Comparison of ENCODE assay signal across 9 cellular contexts in genomic region chr19:10624585-10624984, GRCh38. TPM values are rescaled to one million over a fixed set of nuclear protein-coding genes. Genes with fewer than 3 reads are reported as not detected.
DNase-seq lines count a peak whose midpoint lies in the region; ATAC-seq and TF ChIP-seq lines count a peak whose summit lies in the region.
"Had no signal": no experiment of that assay in that cellular context is flagged by ENCODE, and none has a peak within 500 bp of the region (broad histone marks: within the 10 kb centered on the region; RNA-seq: fewer than 3 reads in every experiment).

No MANE protein-coding gene starts in this region.

- peaks cover 44% of the 10 kb centered on the region for H3K4me1 ChIP-seq in suprapubic skin

- no peak for TF ChIP-seq POLR2A in suprapubic skin (IDR thresholded peaks at IDR 0.05)

- POLR2A ChIA-PET in activated CD4-positive, alpha-beta memory T cell treated with anti-CD3 and anti-CD28 coated beads, Interleukin-2, amount 10 ng/mL, durations not matched to agents 7 days and 5 days (lab: Charles Lee): interaction anchor here (0.8 to 4.7 kb wide), 2 partner anchors 13 to 21 kb away, joined by 5 to 34 read pairs; no protein-coding TSS in a partner anchor
- POLR2A ChIA-PET in activated CD4-positive, alpha-beta memory T cell treated with anti-CD3 and anti-CD28 coated beads for 36 hours (lab: Charles Lee): no interaction called here

- peaks cover 32% of the 10 kb centered on the region for H3K36me3 Mint-ChIP-seq in activated CD4-positive, alpha-beta memory T cell treated with anti-CD3 and anti-CD28 coated beads, Interleukin-2, amount 10 ng/mL, durations not matched to agents 7 days and 5 days (ENCODE audit: low read depth)
- peaks cover 19% of the 10 kb centered on the region for H3K36me3 Mint-ChIP-seq in activated CD4-positive, alpha-beta memory T cell treated with anti-CD3 and anti-CD28 coated beads for 36 hours
- peaks cover 18% of the 10 kb centered on the region for H3K36me3 Mint-ChIP-seq in memory B cell

- DNase-seq in activated CD4-positive, alpha-beta memory T cell treated with anti-CD3 and anti-CD28 coated beads, Interleukin-2, amount 10 ng/mL, durations not matched to agents 7 days and 5 days: peak; percentile 65
- DNase-seq in activated CD4-positive, alpha-beta memory T cell treated with anti-CD3 and anti-CD28 coated beads for 36 hours: no peak
- DNase-seq in astrocyte of the spinal cord (ENCODE audit: low read depth, low spot score) (no peak), memory B cell (ENCODE audit: low spot score in 2 of 2) (no peak), suprapubic skin (ENCODE audit: low spot score in 2 of 2) (no peak), GOT3 (lab: John Stamatoyannopoulos, UW) (no peak), GDM1 (lab: John Stamatoyannopoulos, UW) (no peak), putamen (ENCODE audit: low spot score) (no peak)

- no peak for TF ChIP-seq CTCF in astrocyte of the spinal cord (IDR thresholded peaks at IDR 0.05; ENCODE audit: low read depth, low read length)
- no peak for TF ChIP-seq CTCF in suprapubic skin (IDR thresholded peaks at IDR 0.05)

- intact Hi-C loops in activated CD4-positive, alpha-beta memory T cell treated with anti-CD3 and anti-CD28 coated beads for 36 hours (cut with micrococcal nuclease): no loop called here

- in situ Hi-C loops in astrocyte of the spinal cord (cut with HindIII; ENCODE audit: low sequenced_read_pairs): no loop called here

- no peaks in the 10 kb centered on the region for H3K9me3 Mint-ChIP-seq in activated CD4-positive, alpha-beta memory T cell treated with anti-CD3 and anti-CD28 coated beads, Interleukin-2, amount 10 ng/mL, durations not matched to agents 7 days and 5 days
- no peaks in the 10 kb centered on the region for H3K9me3 Mint-ChIP-seq in activated CD4-positive, alpha-beta memory T cell treated with anti-CD3 and anti-CD28 coated beads for 36 hours
- H3K9me3 Mint-ChIP-seq in memory B cell: no peaks in the 10 kb centered on the region

- H3K4me3 ChIP-seq in astrocyte of the spinal cord (ENCODE audit: low read depth, low read length) (peak overlapping the region; percentile 47), suprapubic skin (peak overlapping the region; percentile 79)

- peaks cover 44% of the 10 kb centered on the region for H3K4me1 Mint-ChIP-seq in activated CD4-positive, alpha-beta memory T cell treated with anti-CD3 and anti-CD28 coated beads, Interleukin-2, amount 10 ng/mL, durations not matched to agents 7 days and 5 days
- peaks cover 26% of the 10 kb centered on the region for H3K4me1 Mint-ChIP-seq in activated CD4-positive, alpha-beta memory T cell treated with anti-CD3 and anti-CD28 coated beads for 36 hours (ENCODE audit: low read depth)
- H3K4me1 Mint-ChIP-seq in memory B cell: peaks cover 27% of the 10 kb centered on the region

- TF ChIP-seq EP300 in suprapubic skin (IDR thresholded peaks at IDR 0.05): no peak

- H3K27me3 ChIP-seq in suprapubic skin: no peaks in the 10 kb centered on the region
- H3K27me3 ChIP-seq: Peyer's patch had no signal

- WGBS in suprapubic skin: 71% methylated on average over 6 of the region's 6 CpGs

- H3K4me3 Mint-ChIP-seq in activated CD4-positive, alpha-beta memory T cell treated with anti-CD3 and anti-CD28 coated beads, Interleukin-2, amount 10 ng/mL, durations not matched to agents 7 days and 5 days: no peak overlapping the region
- no peak overlapping the region for H3K4me3 Mint-ChIP-seq in activated CD4-positive, alpha-beta memory T cell treated with anti-CD3 and anti-CD28 coated beads for 36 hours
- no peak overlapping the region for H3K4me3 Mint-ChIP-seq in memory B cell

- peak overlapping the region; percentile 84 for H3K27ac Mint-ChIP-seq in activated CD4-positive, alpha-beta memory T cell treated with anti-CD3 and anti-CD28 coated beads, Interleukin-2, amount 10 ng/mL, durations not matched to agents 7 days and 5 days
- no peak overlapping the region for H3K27ac Mint-ChIP-seq in activated CD4-positive, alpha-beta memory T cell treated with anti-CD3 and anti-CD28 coated beads for 36 hours
- no peak overlapping the region for H3K27ac Mint-ChIP-seq in memory B cell

- no peaks in the 10 kb centered on the region for H3K27me3 Mint-ChIP-seq in activated CD4-positive, alpha-beta memory T cell treated with anti-CD3 and anti-CD28 coated beads, Interleukin-2, amount 10 ng/mL, durations not matched to agents 7 days and 5 days
- no peaks in the 10 kb centered on the region for H3K27me3 Mint-ChIP-seq in activated CD4-positive, alpha-beta memory T cell treated with anti-CD3 and anti-CD28 coated beads for 36 hours
- no peaks in the 10 kb centered on the region for H3K27me3 Mint-ChIP-seq in memory B cell

- no peaks in the 10 kb centered on the region for H3K9me3 ChIP-seq in suprapubic skin
- H3K9me3 ChIP-seq: Peyer's patch had no signal

- peak; percentile 27 for ATAC-seq in memory B cell (ENCODE audit: low read depth)

- H3K27ac ChIP-seq in suprapubic skin: peak overlapping the region; percentile 94

- peaks cover 24% of the 10 kb centered on the region for H3K36me3 ChIP-seq in suprapubic skin

- CTCF ChIA-PET in activated CD4-positive, alpha-beta memory T cell treated with anti-CD3 and anti-CD28 coated beads, Interleukin-2, amount 10 ng/mL, durations not matched to agents 7 days and 5 days (lab: Charles Lee): interaction anchor here (1.8 kb wide), 1 partner anchor 43 kb away, joined by 9 read pairs; no protein-coding TSS in a partner anchor
- CTCF ChIA-PET in activated CD4-positive, alpha-beta memory T cell treated with anti-CD3 and anti-CD28 coated beads for 36 hours (lab: Charles Lee): interaction anchor here (2.2 kb wide), 1 partner anchor 20 kb away, joined by 5 read pairs; no protein-coding TSS in a partner anchor

RNA-seq across cellular contexts. Expression of gene SLC44A2, which starts 0.8 kb away (rescaled TPM):
- 100 to 1,000 TPM; 147 to 152 TPM for total RNA-seq in activated CD4-positive, alpha-beta memory T cell treated with anti-CD3 and anti-CD28 coated beads, Interleukin-2, amount 10 ng/mL, durations not matched to agents 7 days and 5 days
- total RNA-seq in activated CD4-positive, alpha-beta memory T cell treated with anti-CD3 and anti-CD28 coated beads for 36 hours: 10 to 100 TPM; 89.3 to 94.6 TPM
- total RNA-seq in suprapubic skin: 100 to 1,000 TPM in 1 of 4 donors, 10 to 100 TPM in 3; 59.1 to 108 (median 94.5) TPM

RNA-seq across cellular contexts. Expression of gene ILF3, which starts 29.6 kb away (rescaled TPM):
- 100 to 1,000 TPM; 301 to 324 TPM for total RNA-seq in activated CD4-positive, alpha-beta memory T cell treated with anti-CD3 and anti-CD28 coated beads, Interleukin-2, amount 10 ng/mL, durations not matched to agents 7 days and 5 days
- 100 to 1,000 TPM; 355 to 357 TPM for total RNA-seq in activated CD4-positive, alpha-beta memory T cell treated with anti-CD3 and anti-CD28 coated beads for 36 hours
- 100 to 1,000 TPM; 114 to 280 (median 132) TPM for total RNA-seq in suprapubic skin

RNA-seq across cellular contexts. Expression of gene AP1M2, which starts 37.5 kb away (rescaled TPM):
- not detected for total RNA-seq in activated CD4-positive, alpha-beta memory T cell treated with anti-CD3 and anti-CD28 coated beads, Interleukin-2, amount 10 ng/mL, durations not matched to agents 7 days and 5 days
- total RNA-seq in activated CD4-positive, alpha-beta memory T cell treated with anti-CD3 and anti-CD28 coated beads for 36 hours: not detected
- total RNA-seq in suprapubic skin: 10 to 100 TPM; 28.9 to 65.9 (median 59.1) TPM

RNA-seq across cellular contexts. Expression of gene CDKN2D, which starts 55.8 kb away (rescaled TPM):
- 10 to 100 TPM; 85.4 to 89.4 TPM for total RNA-seq in activated CD4-positive, alpha-beta memory T cell treated with anti-CD3 and anti-CD28 coated beads, Interleukin-2, amount 10 ng/mL, durations not matched to agents 7 days and 5 days
- total RNA-seq in activated CD4-positive, alpha-beta memory T cell treated with anti-CD3 and anti-CD28 coated beads for 36 hours: 10 to 100 TPM; 68.6 to 68.8 TPM
- total RNA-seq in suprapubic skin: 10 to 100 TPM in 2 of 4 donors, 1 to 10 TPM in 2; 8.9 to 11.6 (median 10.3) TPM

RNA-seq across cellular contexts. Expression of gene KRI1, which starts 58.8 kb away (rescaled TPM):
- total RNA-seq in activated CD4-positive, alpha-beta memory T cell treated with anti-CD3 and anti-CD28 coated beads, Interleukin-2, amount 10 ng/mL, durations not matched to agents 7 days and 5 days: 10 to 100 TPM; 45.5 TPM
- 10 to 100 TPM; 46.2 to 52.3 TPM for total RNA-seq in activated CD4-positive, alpha-beta memory T cell treated with anti-CD3 and anti-CD28 coated beads for 36 hours
- total RNA-seq in suprapubic skin: 10 to 100 TPM; 19.1 to 46.9 (median 24.5) TPM

Comparison
In these comparisons a context has a peak if more than half of its experiments do, and no peak if none do; other contexts are left out.
1. RNA of gene AP1M2, which starts 37.5 kb away (total RNA-seq): 28.9 to 65.9 TPM in suprapubic skin; not detected in activated CD4-positive, alpha-beta memory T cell treated with anti-CD3 and anti-CD28 coated beads, Interleukin-2, amount 10 ng/mL, durations not matched to agents 7 days and 5 days and not detected in activated CD4-positive, alpha-beta memory T cell treated with anti-CD3 and anti-CD28 coated beads for 36 hours; every median in the first group is over 10 times any median in the second.